ENCODE assay signal across 6 cellular contexts in genomic region chr6:31740397-31741223, GRCh38.
DNase-seq lines count a peak whose midpoint lies in the region; ATAC-seq and TF ChIP-seq lines count a peak whose summit lies in the region.

No MANE protein-coding gene starts in this region.

- peaks cover 56 to 78% (median 69%) of the 10 kb centered on the region in 10 experiments for H3K4me1 ChIP-seq in BLaER1 treated with 17β-estradiol and CSF1 and Interleukin-3, amounts not matched to agents 10 nM and 100 nM

- TF ChIP-seq CTCF in fibroblast of mammary gland (conservative IDR thresholded peaks at IDR 0.05; ENCODE audit: control insufficient read depth, insufficient read depth, low read depth, low read length), result no peak

- H3K36me3 Mint-ChIP-seq in stimulated activated effector memory CD8-positive, alpha-beta T cell treated with anti-CD3 and anti-CD28 coated beads, Interleukin-12 subunit alpha, Interleukin-12 subunit beta, amount 100 ng/mL, for 72 hours, result peaks cover 71% of the 10 kb centered on the region

- ATAC-seq in stimulated activated effector memory CD8-positive, alpha-beta T cell treated with anti-CD3 and anti-CD28 coated beads, Interleukin-12 subunit alpha, Interleukin-12 subunit beta, amount 100 ng/mL, for 72 hours, result no peak

- H3K27ac Mint-ChIP-seq in stimulated activated effector memory CD8-positive, alpha-beta T cell treated with anti-CD3 and anti-CD28 coated beads, Interleukin-12 subunit alpha, Interleukin-12 subunit beta, amount 100 ng/mL, for 72 hours, result peak overlapping the region; percentile 92

- peak overlapping the region; percentile 70 to 98 (median 88) for H3K4me3 ChIP-seq in BLaER1 treated with 17β-estradiol and CSF1 and Interleukin-3, amounts not matched to agents 10 nM and 100 nM
- H3K4me3 ChIP-seq in fibroblast of mammary gland (ENCODE audit: control insufficient read depth, low read depth, low read length), result peak overlapping the region; percentile 91

- H3K9me3 Mint-ChIP-seq in stimulated activated effector memory CD8-positive, alpha-beta T cell treated with anti-CD3 and anti-CD28 coated beads, Interleukin-12 subunit alpha, Interleukin-12 subunit beta, amount 100 ng/mL, for 72 hours, result no peaks in the 10 kb centered on the region

- peak; percentile 64 for DNase-seq in MV-4-11 (lab: John Stamatoyannopoulos, UW)
- no peak for DNase-seq in fibroblast of mammary gland (ENCODE audit: low read depth)
- no peak for DNase-seq in stimulated activated effector memory CD8-positive, alpha-beta T cell treated with anti-CD3 and anti-CD28 coated beads, Interleukin-12 subunit alpha, Interleukin-12 subunit beta, amount 100 ng/mL, for 72 hours (ENCODE audit: low spot score in 2 of 2)
- no peak for DNase-seq in glomerular visceral epithelial cell (ENCODE audit: extremely low spot score)
- DNase-seq in stimulated activated CD4-positive, alpha-beta T cell treated with anti-CD3 and anti-CD28 coated beads, Interleukin-12 subunit alpha, Interleukin-12 subunit beta, amount 100 ng/mL, for 4 hours, result no peak

- peaks cover 0 to 37% (median 31%) of the 10 kb centered on the region in 11 experiments; a peak in 18 of 22 replicates for H3K36me3 ChIP-seq in BLaER1 treated with 17β-estradiol and CSF1 and Interleukin-3, amounts not matched to agents 10 nM and 100 nM

- H3K4me3 Mint-ChIP-seq in stimulated activated effector memory CD8-positive, alpha-beta T cell treated with anti-CD3 and anti-CD28 coated beads, Interleukin-12 subunit alpha, Interleukin-12 subunit beta, amount 100 ng/mL, for 72 hours, result peak overlapping the region; percentile 84

- no peaks in the 10 kb centered on the region for H3K9me3 ChIP-seq in BLaER1 treated with 17β-estradiol and CSF1 and Interleukin-3, amounts not matched to agents 10 nM and 100 nM (replicated peaks in 1 of 11)

- H3K27ac ChIP-seq in BLaER1 treated with 17β-estradiol and CSF1 and Interleukin-3, amounts not matched to agents 10 nM and 100 nM, result peak overlapping the region; percentile 25 to 100 (median 97); a peak in 21 of 22 replicates

- H3K27me3 ChIP-seq in BLaER1 treated with 17β-estradiol and CSF1 and Interleukin-3, amounts not matched to agents 10 nM and 100 nM, result no peaks in the 10 kb centered on the region

- peaks cover 52% of the 10 kb centered on the region for H3K4me1 Mint-ChIP-seq in stimulated activated effector memory CD8-positive, alpha-beta T cell treated with anti-CD3 and anti-CD28 coated beads, Interleukin-12 subunit alpha, Interleukin-12 subunit beta, amount 100 ng/mL, for 72 hours

- H3K9ac ChIP-seq in BLaER1 treated with 17β-estradiol and CSF1 and Interleukin-3, amounts not matched to agents 10 nM and 100 nM, result peak overlapping the region; percentile 70 to 97 (median 91)

- H4K20me1 ChIP-seq in BLaER1 treated with 17β-estradiol and CSF1 and Interleukin-3, amounts not matched to agents 10 nM and 100 nM, result no peaks in the 10 kb centered on the region

- H3K4me2 ChIP-seq in BLaER1 treated with 17β-estradiol and CSF1 and Interleukin-3, amounts not matched to agents 10 nM and 100 nM, result peak overlapping the region; percentile 93 to 100 (median 99)
